20 cellular contexts compared by ENCODE assay signal in genomic region chr21:42455196-42455595, GRCh38. TPM values are rescaled to one million over a fixed set of nuclear protein-coding genes. Genes with fewer than 3 reads are reported as not detected.
DNase-seq lines count a peak whose midpoint lies in the region; TF ChIP-seq lines count a peak whose summit lies in the region.
"Had no signal": no experiment of that assay in that cellular context is flagged by ENCODE, and none has a peak within 500 bp of the region (broad histone marks: within the 10 kb centered on the region; RNA-seq: fewer than 3 reads in every experiment).

No MANE protein-coding gene starts in this region.

- no peaks in the 10 kb centered on the region for H3K9me2 ChIP-seq in Loucy (replicated peaks; ENCODE audit: low read depth, low read length)

- no peak overlapping the region for H3K18ac ChIP-seq in trophoblast cell (ENCODE audit: low read length)

- no peaks in the 10 kb centered on the region; the same call in 1 of the 2 replicates for H3F3A ChIP-seq in Loucy (ENCODE audit: low read depth)

- no peaks in the 10 kb centered on the region for H4K20me1 ChIP-seq in Loucy (ENCODE audit: insufficient read depth, low read length, poor library complexity, severe bottlenecking)

- H2AFZ ChIP-seq in Loucy (ENCODE audit: low read length) (no peak overlapping the region), trophoblast cell (ENCODE audit: insufficient read depth, low read length, poor library complexity) (no peak overlapping the region)
- H2AFZ ChIP-seq: PC-9 had no signal

- H3K27ac Mint-ChIP-seq in activated naive CD8-positive, alpha-beta T cell treated with anti-CD3 and anti-CD28 coated beads for 36 hours, result no peak overlapping the region
- H3K27ac Mint-ChIP-seq: activated naive CD4-positive, alpha-beta T cell treated with anti-CD3 and anti-CD28 coated beads for 36 hours had no signal

- H2BK5ac ChIP-seq in trophoblast cell (ENCODE audit: low read depth, low read length, poor library complexity), result no peak overlapping the region

- H4K12ac ChIP-seq in trophoblast cell (ENCODE audit: low read depth, low read length), result no peak overlapping the region

- no peak overlapping the region for H3K23ac ChIP-seq in trophoblast cell (ENCODE audit: low read length)

- H3K4me3 Mint-ChIP-seq in activated naive CD8-positive, alpha-beta T cell treated with anti-CD3 and anti-CD28 coated beads for 36 hours, result no peak overlapping the region
- H3K4me3 Mint-ChIP-seq: activated naive CD4-positive, alpha-beta T cell treated with anti-CD3 and anti-CD28 coated beads for 36 hours had no signal

- no peaks in the 10 kb centered on the region for H3K9me3 Mint-ChIP-seq in activated naive CD8-positive, alpha-beta T cell treated with anti-CD3 and anti-CD28 coated beads for 36 hours
- H3K9me3 Mint-ChIP-seq: activated naive CD4-positive, alpha-beta T cell treated with anti-CD3 and anti-CD28 coated beads for 36 hours had no signal

- no peak overlapping the region for H3K4me3 ChIP-seq in Loucy (ENCODE audit: low read length, poor library complexity, severe bottlenecking)
- H3K4me3 ChIP-seq in SK-N-MC, result peak overlapping the region; percentile 42
- H3K4me3 ChIP-seq in trophoblast cell (ENCODE audit: low read depth, low read length), result no peak overlapping the region
- H3K4me3 ChIP-seq: A549, PC-9 had no signal

- H3K27ac ChIP-seq in SK-N-MC (no peak overlapping the region; the same call in 1 of the 2 replicates), trophoblast cell (ENCODE audit: low read depth, low read length) (no peak overlapping the region)
- H3K27ac ChIP-seq: A549, PC-9 had no signal

- no peaks in the 10 kb centered on the region; the same call in 1 of the 2 replicates for H3K9me3 ChIP-seq in Loucy (ENCODE audit: insufficient read depth, low read depth, low read length)
- H3K9me3 ChIP-seq in SK-N-MC (ENCODE audit: low read depth, low read length), result no peaks in the 10 kb centered on the region
- no peaks in the 10 kb centered on the region for H3K9me3 ChIP-seq in trophoblast cell (ENCODE audit: insufficient read depth, low read depth, low read length)
- H3K9me3 ChIP-seq: A549 had no signal

- H2BK120ac ChIP-seq in trophoblast cell (ENCODE audit: insufficient read depth, low read length, poor library complexity), result no peak overlapping the region

- H3K36me3 Mint-ChIP-seq in activated naive CD8-positive, alpha-beta T cell treated with anti-CD3 and anti-CD28 coated beads for 36 hours, result no peaks in the 10 kb centered on the region

- no peaks in the 10 kb centered on the region for H3K79me1 ChIP-seq in trophoblast cell (ENCODE audit: low read length)

- no peak overlapping the region for H3K4me2 ChIP-seq in Loucy (ENCODE audit: low read depth, low read length, poor library complexity, severe bottlenecking)
- H3K4me2 ChIP-seq in trophoblast cell (ENCODE audit: low read length), result no peak overlapping the region
- H3K4me2 ChIP-seq: A549, PC-9 had no signal

- H3K4me1 ChIP-seq in Loucy (ENCODE audit: insufficient read depth, low read length, poor library complexity, severe bottlenecking) (peaks cover 81% of the 10 kb centered on the region), trophoblast cell (ENCODE audit: control insufficient read depth in 1 of 2, insufficient read depth in 2 of 2, low read length in 2 of 2) (peaks cover 0 to under 1% of the 10 kb centered on the region in 2 experiments)

- no peaks in the 10 kb centered on the region for H3K27me3 Mint-ChIP-seq in activated naive CD8-positive, alpha-beta T cell treated with anti-CD3 and anti-CD28 coated beads for 36 hours

- H3K27me3 ChIP-seq in Loucy (ENCODE audit: insufficient read depth, low read length, poor library complexity, severe bottlenecking) (no peaks in the 10 kb centered on the region), trophoblast cell (ENCODE audit: insufficient read depth, low read length) (no peaks in the 10 kb centered on the region)

- H2AK5ac ChIP-seq in trophoblast cell (ENCODE audit: low read length), result no peak overlapping the region

- DNase-seq in SIG-M5 treated with dmso at 0.1 percent for 504 hours (lab: John Stamatoyannopoulos, UW; ENCODE audit: unreplicated experiment) (peak; percentile 39), SIG-M5 (lab: John Stamatoyannopoulos, UW) (no peak), SK-N-MC (ENCODE audit: low read depth, low spot score) (no peak), trophoblast cell (peak; percentile 99 to 100), glomerular visceral epithelial cell (ENCODE audit: extremely low spot score) (no peak), GM03348 (ENCODE audit: low spot score) (no peak)
- DNase-seq in activated naive CD8-positive, alpha-beta T cell treated with anti-CD3 and anti-CD28 coated beads for 36 hours, result no peak
- DNase-seq: activated CD4-positive, alpha-beta T cell treated with anti-CD3 and anti-CD28 coated beads for 4 hours; activated naive CD4-positive, alpha-beta T cell treated with anti-CD3 and anti-CD28 coated beads for 36 hours; activated T-cell treated with anti-CD3 and anti-CD28 coated beads for 4 hours; kidney; PC-9 had no signal

- WGBS in trophoblast cell (ENCODE audit: extremely low coverage, insufficient coverage, insufficient read length), result no CpG with 5 or more reads among the region's 9 CpGs

- H3K79me2 ChIP-seq in Loucy (ENCODE audit: insufficient read depth, low read length) (peaks cover 31% of the 10 kb centered on the region; the same call in 1 of the 2 replicates), trophoblast cell (ENCODE audit: control insufficient read depth, insufficient read depth, low read length, poor library complexity) (no peaks in the 10 kb centered on the region)

- no peaks in the 10 kb centered on the region for H3K36me3 ChIP-seq in Loucy (ENCODE audit: insufficient read depth, low read length)
- H3K36me3 ChIP-seq in SK-N-MC (ENCODE audit: insufficient read depth, low read length), result no peaks in the 10 kb centered on the region
- no peaks in the 10 kb centered on the region for H3K36me3 ChIP-seq in trophoblast cell (ENCODE audit: control insufficient read depth in 1 of 2, insufficient read depth in 2 of 2, low read length in 2 of 2)

- H4K91ac ChIP-seq in trophoblast cell (ENCODE audit: low read depth, low read length), result no peak overlapping the region

- no peak overlapping the region for H3K4ac ChIP-seq in trophoblast cell (ENCODE audit: low read depth, low read length)

- H3K14ac ChIP-seq in trophoblast cell (ENCODE audit: low read length), result no peak overlapping the region

- H3K9ac ChIP-seq in Loucy (ENCODE audit: low read depth, low read length, poor library complexity, severe bottlenecking), result peak overlapping the region; percentile 73
- peak overlapping the region; percentile 33 for H3K9ac ChIP-seq in SK-N-MC (ENCODE audit: insufficient read length)
- H3K9ac ChIP-seq in trophoblast cell (ENCODE audit: low read length), result no peak overlapping the region

- H4K8ac ChIP-seq in trophoblast cell (ENCODE audit: low read depth, low read length), result no peak overlapping the region

- H3K4me1 Mint-ChIP-seq in activated naive CD8-positive, alpha-beta T cell treated with anti-CD3 and anti-CD28 coated beads for 36 hours, result peaks cover 32% of the 10 kb centered on the region

- 0 out of 2 replicates have a peak, but pooled peaks have one; percentile 18 for TF ChIP-seq CTCF in Loucy (conservative IDR thresholded peaks at IDR 0.05; ENCODE audit: low read length)

- H2BK12ac ChIP-seq in trophoblast cell (ENCODE audit: low read length), result no peak overlapping the region

RNA-seq across cellular contexts. Expression of gene RSPH1, which starts 40.8 kb away (rescaled TPM):
- polyA plus RNA-seq in trophoblast cell (2013), result 0.12 and 0.17 TPM in 2 replicates
- under 1 TPM in 1 of 2 experiments, not detected in 1; 0.32 TPM for total RNA-seq in activated naive CD8-positive, alpha-beta T cell treated with anti-CD3 and anti-CD28 coated beads for 36 hours
- total RNA-seq: fibroblast of villous mesenchyme had no signal

RNA-seq across cellular contexts. Expression of gene UBASH3A, which starts 51.5 kb away (rescaled TPM):
- 0.01 TPM in 1 of 2 replicates, not detected in the other for polyA plus RNA-seq in trophoblast cell (2013)
- total RNA-seq in activated naive CD8-positive, alpha-beta T cell treated with anti-CD3 and anti-CD28 coated beads for 36 hours, result 10 to 100 TPM; 38.9 to 41.1 TPM
- total RNA-seq: astrocyte, fibroblast of villous mesenchyme, HT-29, PC-9, pulmonary artery endothelial cell, temporal lobe had no signal
- polyA plus RNA-seq: A549, neural cell had no signal

RNA-seq across cellular contexts. Expression of gene SLC37A1, which starts 58.5 kb away (rescaled TPM):
- 15.1 and 16.6 TPM in 2 replicates for polyA plus RNA-seq in trophoblast cell (2013)
- total RNA-seq in activated naive CD8-positive, alpha-beta T cell treated with anti-CD3 and anti-CD28 coated beads for 36 hours, result 10 to 100 TPM; 15.7 to 17.5 TPM

RNA-seq across cellular contexts. Expression of gene TMPRSS3, which starts 59.3 kb away (rescaled TPM):
- polyA plus RNA-seq in trophoblast cell (2013), result 0.08 and 0.18 TPM in 2 replicates
- 10 to 100 TPM; 49.1 to 50.7 TPM for total RNA-seq in activated naive CD8-positive, alpha-beta T cell treated with anti-CD3 and anti-CD28 coated beads for 36 hours
- total RNA-seq: astrocyte, fibroblast of villous mesenchyme, pulmonary artery endothelial cell, temporal lobe had no signal

Comparison
In these comparisons a context has a peak if more than half of its experiments do, and no peak if none do; other contexts are left out.
1. DNase-seq: peak in SIG-M5 treated with dmso at 0.1 percent for 504 hours (single experiment) and trophoblast cell (2 of 2); none in SIG-M5 (single experiment), SK-N-MC (single experiment), glomerular visceral epithelial cell (single experiment), GM03348 (single experiment) and activated naive CD8-positive, alpha-beta T cell treated with anti-CD3 and anti-CD28 coated beads for 36 hours (single experiment).